ENCODE assay signal across 2 cellular contexts in genomic region chr12:14570231-14570630, GRCh38.
TF ChIP-seq lines count a peak whose summit lies in the region.

No MANE protein-coding gene starts in this region.

TF ChIP-seq in GM23338, 12 proteins besides CTCF, POLR2A, EP300 and RAD21:
- TF ChIP-seq NANOG (IDR thresholded peaks at IDR 0.05; ENCODE audit: borderline replicate concordance) (no peak), ZNF331 (CRISPR knock-in tag; IDR thresholded peaks at IDR 0.05; ENCODE audit: low read depth) (no peak), EZH2 (IDR thresholded peaks at IDR 0.05; ENCODE audit: low read depth, unreplicated experiment) (no peak), JUNB (IDR thresholded peaks at IDR 0.05; ENCODE audit: unreplicated experiment) (no peak)
TF ChIP-seq in GM23338: peak in this region for 0.

TF ChIP-seq in HepG2, 621 proteins besides CTCF, POLR2A, EP300 and RAD21:
- TF ChIP-seq NFYC (CRISPR knock-in tag; IDR thresholded peaks at IDR 0.05), result no peak
- no peak for TF ChIP-seq TBP (CRISPR knock-in tag; IDR thresholded peaks at IDR 0.05)
- no peak for TF ChIP-seq U2AF2 (IDR thresholded peaks at IDR 0.05; ENCODE audit: low read depth, low read length)
- no peak for TF ChIP-seq SIN3B (IDR thresholded peaks at IDR 0.05; ENCODE audit: low read length)
- no peak for TF ChIP-seq ZBTB49 (CRISPR knock-in tag; IDR thresholded peaks at IDR 0.05; ENCODE audit: borderline replicate concordance)
- no peak for TF ChIP-seq KLF16 (CRISPR knock-in tag; IDR thresholded peaks at IDR 0.05)
- no peak for TF ChIP-seq ZNF513 (CRISPR knock-in tag; conservative IDR thresholded peaks at IDR 0.05)
TF ChIP-seq in HepG2: peak in this region for 0.
